ENCODE assay signal across 8 cellular contexts in the genomic region with DNA sequence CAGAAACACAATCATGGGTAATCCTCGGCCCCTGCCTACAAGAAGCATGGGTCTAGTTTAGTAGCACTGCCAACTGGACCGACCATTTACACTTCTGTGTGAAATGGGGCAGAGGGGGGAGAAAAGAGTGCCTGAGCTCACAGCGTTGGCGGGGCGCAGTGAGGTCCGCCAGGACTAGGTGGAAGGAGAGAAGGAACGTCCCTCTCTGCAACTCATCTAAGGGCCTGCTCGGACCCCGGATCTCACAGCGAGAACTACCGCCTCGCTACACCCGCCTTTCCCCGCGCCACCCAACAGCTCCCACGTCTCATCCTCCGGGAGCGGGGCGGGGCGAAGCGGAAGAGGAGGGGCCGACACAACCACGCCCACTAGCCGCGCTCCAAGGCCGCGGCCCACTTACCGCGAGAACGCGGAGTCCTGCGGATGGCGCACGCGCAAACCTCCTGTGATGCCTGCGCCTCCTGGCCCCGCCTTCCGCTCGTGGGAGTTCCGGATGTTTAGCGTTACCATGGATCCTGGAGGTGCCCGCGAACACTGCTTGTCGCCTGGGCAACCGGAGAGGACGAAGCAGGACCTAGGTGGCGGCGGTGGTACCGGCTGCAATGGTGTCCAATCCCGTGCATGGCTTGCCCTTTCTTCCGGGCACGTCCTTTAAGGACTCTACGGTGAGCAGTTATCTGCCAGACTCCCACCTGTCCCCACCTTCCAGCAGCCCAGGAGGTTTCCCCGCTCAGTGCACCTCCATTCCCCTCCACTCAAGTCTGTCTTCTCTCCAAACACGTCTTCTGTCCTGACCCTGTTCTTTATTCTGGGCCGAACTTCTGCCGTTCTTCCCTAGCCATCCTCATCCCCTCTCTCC. TPM values are rescaled to one million over a fixed set of nuclear protein-coding genes. Genes with fewer than 3 reads are reported as not detected.
DNase-seq lines count a peak whose midpoint lies in the region; ATAC-seq, FAIRE-seq and TF ChIP-seq lines count a peak whose summit lies in the region.

A gene with protein sequence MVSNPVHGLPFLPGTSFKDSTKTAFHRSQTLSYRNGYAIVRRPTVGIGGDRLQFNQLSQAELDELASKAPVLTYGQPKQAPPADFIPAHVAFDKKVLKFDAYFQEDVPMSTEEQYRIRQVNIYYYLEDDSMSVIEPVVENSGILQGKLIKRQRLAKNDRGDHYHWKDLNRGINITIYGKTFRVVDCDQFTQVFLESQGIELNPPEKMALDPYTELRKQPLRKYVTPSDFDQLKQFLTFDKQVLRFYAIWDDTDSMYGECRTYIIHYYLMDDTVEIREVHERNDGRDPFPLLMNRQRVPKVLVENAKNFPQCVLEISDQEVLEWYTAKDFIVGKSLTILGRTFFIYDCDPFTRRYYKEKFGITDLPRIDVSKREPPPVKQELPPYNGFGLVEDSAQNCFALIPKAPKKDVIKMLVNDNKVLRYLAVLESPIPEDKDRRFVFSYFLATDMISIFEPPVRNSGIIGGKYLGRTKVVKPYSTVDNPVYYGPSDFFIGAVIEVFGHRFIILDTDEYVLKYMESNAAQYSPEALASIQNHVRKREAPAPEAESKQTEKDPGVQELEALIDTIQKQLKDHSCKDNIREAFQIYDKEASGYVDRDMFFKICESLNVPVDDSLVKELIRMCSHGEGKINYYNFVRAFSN (plus strand): TSS at position 534 of the 859 bp plus-strand sequence. CDS start 69 bp downstream, at position 603.

- CTCF ChIA-PET in Caco-2 (lab: Charles Lee) = interaction anchor here (0.8 to 5.7 kb wide), 4 partner anchors 12 to 232 kb away, joined by 3 to 34 read pairs (median 7); no protein-coding TSS in a partner anchor

- H3K4me3 Mint-ChIP-seq in Caco-2 (ENCODE audit: unreplicated experiment) = no peak within 1 kb of the TSS

- TF ChIP-seq CTCF in Caco-2 (IDR thresholded peaks at IDR 0.05; ENCODE audit: insufficient read depth in 1 of 2, low read depth in 1 of 2, low read length in 1 of 2, severe bottlenecking in 1 of 2, unreplicated experiment in 1 of 2) = no peak

- no peak within 1 kb of the TSS for H3K27ac Mint-ChIP-seq in Caco-2 (ENCODE audit: unreplicated experiment)

- no peaks in the 10 kb centered on the region for H3K9me3 Mint-ChIP-seq in Caco-2 (ENCODE audit: unreplicated experiment)

- H3K4me1 Mint-ChIP-seq in Caco-2 (ENCODE audit: low read depth, unreplicated experiment) = peaks cover 19% of the 10 kb centered on the region

- peak; percentile 93 for ATAC-seq in GM21381 (IDR thresholded peaks at IDR 0.05; ENCODE audit: unreplicated experiment)

- H3K27me3 Mint-ChIP-seq in Caco-2 (ENCODE audit: insufficient read depth, unreplicated experiment) = no peaks in the 10 kb centered on the region

- DNase-seq in Caco-2 (peak; percentile 97 to 98), HTR-8/SVneo (ENCODE audit: insufficient read length, low spot score) (peak; percentile 94), NOMO-1 treated with dmso at 0.1 percent for 144 hours (lab: John Stamatoyannopoulos, UW; ENCODE audit: unreplicated experiment) (peak; percentile 92)
- peak; percentile 93 for DNase-seq in activated CD8-positive, alpha-beta memory T cell treated with anti-CD3 and anti-CD28 coated beads, Interleukin-2, amount 50 U/mL, for 1 hour (ENCODE audit: extremely low read depth)
- DNase-seq in stimulated activated CD8-positive, alpha-beta memory T cell treated with anti-CD3 and anti-CD28 coated beads, Interleukin-15, amount 100 ng/mL, for 4 hours (ENCODE audit: low read depth in 2 of 2) = peak; percentile 94 to 95

- H3K36me3 ChIP-seq in Caco-2 (ENCODE audit: control insufficient read depth, insufficient read depth, low read length) (no peaks in the 10 kb centered on the region), mesodermal cell (ENCODE audit: control insufficient read depth, insufficient read depth, low read length) (no peaks in the 10 kb centered on the region)

- H3K9me3 ChIP-seq in Caco-2 = no peaks in the 10 kb centered on the region
- no peaks in the 10 kb centered on the region for H3K9me3 ChIP-seq in mesodermal cell (ENCODE audit: control insufficient read depth, low read length)

- H3K4me1 ChIP-seq in Caco-2 (peaks cover 32% of the 10 kb centered on the region), mesodermal cell (ENCODE audit: control insufficient read depth, insufficient read depth, low read length, poor library complexity, severe bottlenecking) (peaks cover 44% of the 10 kb centered on the region)

- FAIRE-seq in HTR-8/SVneo (lab: Jason Lieb, UNC) (peak; percentile 97), endometrium (lab: Jason Lieb, UNC) (peak; percentile 90)

- peak within 1 kb of the TSS; percentile 92 for H3K27ac ChIP-seq in mesodermal cell (ENCODE audit: low read depth, low read length, severe bottlenecking)

- 0% methylated on average over 32 to 46 of the region's 57 CpGs for WGBS in mesodermal cell (ENCODE audit: insufficient coverage in 2 of 2), 2 experiments

- no TSS peak for BruUV-seq in Caco-2 (replicated peaks; lab: Mats Ljungman, UMichigan)

- intact Hi-C loops in Caco-2 (cut with micrococcal nuclease; ENCODE audit: unreplicated experiment) = loop anchor here (1.0 kb wide), 1 partner anchor 170 kb away; no protein-coding TSS in a partner anchor

- H3K4me3 ChIP-seq in Caco-2 (ENCODE audit: low read depth, low read length) (peak within 1 kb of the TSS; percentile 69), mesodermal cell (ENCODE audit: extremely low read depth, insufficient read depth, low read length, poor library complexity, severe bottlenecking) (peak within 1 kb of the TSS; percentile 76)

- POLR2A ChIA-PET in Caco-2 (lab: Charles Lee) = interaction anchor here (0.5 to 1.7 kb wide), 6 partner anchors 135 to 306 kb away, joined by 3 to 7 read pairs (median 4); no protein-coding TSS in a partner anchor

- H3K27me3 ChIP-seq in Caco-2 (replicated peaks; ENCODE audit: control insufficient read depth, insufficient read depth, low read length) = no peaks in the 10 kb centered on the region

- no peaks in the 10 kb centered on the region for H3K36me3 Mint-ChIP-seq in Caco-2 (ENCODE audit: insufficient read depth, unreplicated experiment)

RNA-seq across cellular contexts. Expression of the gene that starts here (rescaled TPM):
- total RNA-seq in Caco-2 (2022) = 12.2 and 14.6 TPM in 2 replicates
- polyA plus RNA-seq in mesodermal cell (2013, experiment 1 of 2) = 29.5 TPM
- polyA plus RNA-seq in mesodermal cell (2013, experiment 2 of 2) = 29.5 TPM

Comparison
In these comparisons a context has a peak if more than half of its experiments do, and no peak if none do; other contexts are left out.
1. Peak in every context shown above with its lines: DNase-seq, ATAC-seq, H3K4me3 ChIP-seq and H3K27ac ChIP-seq.